Comparison of ENCODE assay signal across 9 cellular contexts in the genomic region with DNA sequence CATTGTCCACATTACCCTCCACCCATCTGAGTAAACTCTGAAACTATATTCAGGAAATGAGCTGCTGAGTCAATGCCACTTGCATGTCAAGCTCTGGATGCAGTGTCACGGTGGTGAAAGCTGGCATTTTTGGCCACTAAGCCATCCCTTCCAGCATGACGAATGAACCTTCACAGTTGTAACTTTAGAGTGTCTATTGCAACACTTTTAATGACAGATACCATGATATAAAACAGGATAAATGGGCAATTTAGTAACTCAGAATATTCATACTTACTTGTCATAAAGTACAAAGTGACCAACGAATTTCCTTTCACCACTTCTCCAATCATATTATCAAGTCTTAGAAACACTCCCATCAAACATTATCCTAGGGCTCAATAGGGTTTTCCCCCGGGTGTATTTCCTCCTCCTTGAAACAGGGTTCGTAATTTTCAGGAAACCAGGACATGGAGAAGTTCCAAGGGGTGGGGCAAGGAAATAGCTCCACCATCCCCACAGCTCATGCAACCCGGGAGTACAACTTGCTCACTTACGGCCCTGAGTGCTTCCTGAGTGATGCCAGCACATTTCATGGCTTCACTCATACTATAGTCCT.
DNase-seq lines count a peak whose midpoint lies in the region; ATAC-seq and TF ChIP-seq lines count a peak whose summit lies in the region.
"Had no signal": no experiment of that assay in that cellular context is flagged by ENCODE, and none has a peak within 500 bp of the region (broad histone marks: within the 10 kb centered on the region; RNA-seq: fewer than 3 reads in every experiment).

No MANE protein-coding gene starts in this region.

- TF ChIP-seq CTCF in AG09319 (IDR thresholded peaks at IDR 0.05; ENCODE audit: low read depth, low read length), result no peak
- no peak for TF ChIP-seq CTCF in foreskin keratinocyte (conservative IDR thresholded peaks at IDR 0.05)
- TF ChIP-seq CTCF in CD8-positive, alpha-beta T cell (IDR thresholded peaks at IDR 0.05), result no peak

- CTCF ChIA-PET in CD8-positive, alpha-beta T cell (lab: Charles Lee), result interaction anchor here (0.6 to 1.9 kb wide), 3 partner anchors 12 to 445 kb away, joined by 3 to 7 read pairs (median 4); partner anchors contain the start of gene EPGN

- no peaks in the 10 kb centered on the region for H3K36me3 ChIP-seq in CD8-positive, alpha-beta T cell (ENCODE audit: insufficient read depth, low read length)

- H3K27ac ChIP-seq in foreskin keratinocyte, result no peak overlapping the region
- H3K27ac ChIP-seq in CD8-positive, alpha-beta T cell (ENCODE audit: low read depth, low read length), result no peak overlapping the region

- intact Hi-C loops in CD8-positive, alpha-beta T cell (cut with DNase I, micrococcal nuclease), result no loop called here

- H3K27me3 Mint-ChIP-seq in CD8-positive, alpha-beta T cell (ENCODE audit: low read depth), result no peaks in the 10 kb centered on the region
- H3K27me3 Mint-ChIP-seq: activated naive CD8-positive, alpha-beta T cell had no signal

- POLR2A ChIA-PET in CD8-positive, alpha-beta T cell (lab: Charles Lee), result interaction anchor here (0.6 kb wide), 1 partner anchor 20 kb away, joined by 3 read pairs; no protein-coding TSS in a partner anchor

- ATAC-seq in GM21786 (IDR thresholded peaks at IDR 0.05; ENCODE audit: unreplicated experiment) (peak; percentile 74), foreskin keratinocyte (peak; percentile 79), GM19467 (IDR thresholded peaks at IDR 0.05; ENCODE audit: unreplicated experiment) (no peak), HG02938 (IDR thresholded peaks at IDR 0.05; ENCODE audit: unreplicated experiment) (no peak)
- ATAC-seq in CD8-positive, alpha-beta T cell, result no peak

- peaks cover 12% of the 10 kb centered on the region for H3K4me1 ChIP-seq in foreskin keratinocyte
- no peaks in the 10 kb centered on the region for H3K4me1 ChIP-seq in CD8-positive, alpha-beta T cell (ENCODE audit: insufficient read depth, low read length)

- H3K9me3 ChIP-seq in CD8-positive, alpha-beta T cell (ENCODE audit: low read length), result no peaks in the 10 kb centered on the region

- no peaks in the 10 kb centered on the region for H3K9me3 Mint-ChIP-seq in CD8-positive, alpha-beta T cell

- H3K4me3 Mint-ChIP-seq in CD8-positive, alpha-beta T cell, result no peak overlapping the region
- H3K4me3 Mint-ChIP-seq: activated naive CD8-positive, alpha-beta T cell had no signal

- H3K4me1 Mint-ChIP-seq in CD8-positive, alpha-beta T cell (ENCODE audit: low read depth), result peaks cover 2% of the 10 kb centered on the region

- no peak overlapping the region for H3K4me3 ChIP-seq in CD8-positive, alpha-beta T cell (ENCODE audit: low read depth, low read length)

- peaks cover 2% of the 10 kb centered on the region for H3K36me3 Mint-ChIP-seq in CD8-positive, alpha-beta T cell
- H3K36me3 Mint-ChIP-seq: activated naive CD8-positive, alpha-beta T cell had no signal

- no peak overlapping the region for H3K27ac Mint-ChIP-seq in CD8-positive, alpha-beta T cell
- H3K27ac Mint-ChIP-seq: activated naive CD8-positive, alpha-beta T cell had no signal

- DNase-seq in AG09319 (ENCODE audit: extremely low read depth, low read depth), result peak; percentile 76
- peak; percentile 86 for DNase-seq in OCI-M1 (lab: John Stamatoyannopoulos, UW)
- peak; percentile 47 to 72 for DNase-seq in foreskin keratinocyte
- no peak for DNase-seq in CD8-positive, alpha-beta T cell
- no peak for DNase-seq in DMS 273 treated with DMSO at 0.1 percent for 48 hours (lab: John Stamatoyannopoulos, UW)

- H3K27me3 ChIP-seq in foreskin keratinocyte, result no peaks in the 10 kb centered on the region
- H3K27me3 ChIP-seq in CD8-positive, alpha-beta T cell (ENCODE audit: insufficient read depth, low read length), result no peaks in the 10 kb centered on the region

Comparison
In these comparisons a context has a peak if more than half of its experiments do, and no peak if none do; other contexts are left out.
1. DNase-seq: peak in AG09319 (single experiment), OCI-M1 (single experiment) and foreskin keratinocyte (2 of 2); none in CD8-positive, alpha-beta T cell (0 of 7) and DMS 273 treated with DMSO at 0.1 percent for 48 hours (single experiment).
2. ATAC-seq: peak in GM21786 (single experiment) and foreskin keratinocyte (single experiment); none in GM19467 (single experiment), CD8-positive, alpha-beta T cell (single experiment) and HG02938 (single experiment).